ENCODE assay signal across 8 cellular contexts in the genomic region with DNA sequence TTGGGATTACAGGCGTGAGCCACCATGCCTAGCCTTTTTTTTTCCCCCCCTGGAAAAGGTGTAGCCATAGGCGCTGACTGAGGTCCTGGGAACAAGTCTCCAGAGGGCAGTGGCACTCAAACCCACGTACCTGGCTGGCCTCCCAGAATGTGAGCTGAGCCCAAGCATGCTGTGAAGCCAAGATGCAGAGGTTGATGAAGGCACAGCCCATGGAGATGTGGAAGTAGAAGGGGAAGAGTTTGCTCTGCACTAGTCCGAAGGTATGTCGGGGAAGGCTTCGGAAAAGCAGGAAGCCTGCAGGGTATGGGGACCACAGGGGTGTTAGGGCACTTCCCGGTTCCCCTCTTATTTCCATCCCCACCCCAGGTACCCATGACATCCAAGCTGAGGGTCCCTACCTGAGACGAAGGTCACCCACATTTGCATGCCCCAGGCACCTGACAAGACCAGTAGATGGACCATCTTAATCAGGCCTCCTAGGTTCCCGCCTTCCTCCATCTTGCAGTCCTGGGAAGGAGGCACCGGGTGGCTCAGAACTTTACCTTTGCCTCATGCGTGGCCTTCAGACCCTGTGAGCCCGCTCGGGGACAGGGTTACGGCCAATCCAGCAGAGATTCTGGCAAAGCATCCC. TPM values are rescaled to one million over a fixed set of nuclear protein-coding genes. Genes with fewer than 3 reads are reported as not detected.
DNase-seq lines count a peak whose midpoint lies in the region; ATAC-seq, FAIRE-seq and TF ChIP-seq lines count a peak whose summit lies in the region.

No MANE protein-coding gene starts in this region.

- FAIRE-seq in HTR-8/SVneo (lab: Jason Lieb, UNC), result peak; percentile 28

- no peaks in the 10 kb centered on the region for H3K36me3 ChIP-seq in body of pancreas (replicated peaks in 1 of 2; ENCODE audit: insufficient read depth in 1 of 2, low read depth in 2 of 2)
- peaks cover 16% of the 10 kb centered on the region for H3K36me3 ChIP-seq in muscle layer of colon (ENCODE audit: insufficient read depth, low read length)

- DNase-seq in AG10803 (ENCODE audit: low read depth) (no peak), HTR-8/SVneo (ENCODE audit: insufficient read length, low spot score) (no peak), body of pancreas (peak in 2 of 4 donors; percentile 17 to 28), C1 segment of cervical spinal cord (lab: John Stamatoyannopoulos, UW) (no peak), posterior cingulate gyrus (no peak)

- intact Hi-C loops in body of pancreas (cut with DNase I) (no loop called here), posterior cingulate gyrus (cut with DNase I) (no loop called here)

- 36 to 38% methylated on average over 14 of the region's 14 CpGs for WGBS in body of pancreas, 2 donors

- H3K9me3 ChIP-seq in body of pancreas, result no peaks in the 10 kb centered on the region
- no peaks in the 10 kb centered on the region for H3K9me3 ChIP-seq in muscle layer of colon (ENCODE audit: low read length)

- ATAC-seq in body of pancreas, result no peak
- ATAC-seq in GM18907 (IDR thresholded peaks at IDR 0.05; ENCODE audit: unreplicated experiment), result no peak
- ATAC-seq in GM21717 (IDR thresholded peaks at IDR 0.05; ENCODE audit: unreplicated experiment), result no peak

- H3K9ac ChIP-seq in muscle layer of colon (ENCODE audit: low read length), result peak overlapping the region; percentile 87

- H3K4me1 ChIP-seq in body of pancreas, result peaks cover 31% of the 10 kb centered on the region
- H3K4me1 ChIP-seq in muscle layer of colon (ENCODE audit: insufficient read depth, low read length), result peaks cover 24% of the 10 kb centered on the region

- TF ChIP-seq CTCF in AG10803 (conservative IDR thresholded peaks at IDR 0.05; ENCODE audit: low read length), result no peak
- TF ChIP-seq CTCF in body of pancreas (IDR thresholded peaks at IDR 0.05), result no peak

- no peak for TF ChIP-seq POLR2A in body of pancreas (IDR thresholded peaks at IDR 0.05)

- H3K27ac ChIP-seq in body of pancreas (peak overlapping the region; percentile 75 to 84 (median 82)), muscle layer of colon (ENCODE audit: low read depth, low read length) (peak overlapping the region; percentile 91)

- peak overlapping the region; percentile 87 for H3K4me3 ChIP-seq in AG10803 (ENCODE audit: low read length)
- no peak overlapping the region for H3K4me3 ChIP-seq in body of pancreas
- H3K4me3 ChIP-seq in muscle layer of colon (ENCODE audit: low read depth in 1 of 2, low read length in 2 of 2), result peak overlapping the region; percentile 64 to 73

- H3K27me3 ChIP-seq in body of pancreas (no peaks in the 10 kb centered on the region), muscle layer of colon (ENCODE audit: control insufficient read depth in 1 of 2, insufficient read depth in 2 of 2, low read length in 2 of 2) (no peaks in the 10 kb centered on the region)

RNA-seq across cellular contexts. Expression of a gene that starts 0.8 kb away (rescaled TPM):
- total RNA-seq in body of pancreas, result 100 to 1,000 TPM; 176 to 197 TPM

RNA-seq across cellular contexts. Expression of a gene that starts 1.1 kb away (rescaled TPM):
- 10 to 100 TPM; 26.5 to 32.6 TPM for total RNA-seq in body of pancreas

RNA-seq across cellular contexts. Expression of a gene that starts 5.8 kb away (rescaled TPM):
- 10 to 100 TPM; 47.1 to 51.6 TPM for total RNA-seq in body of pancreas

RNA-seq across cellular contexts. Expression of a gene that starts 10.0 kb away (rescaled TPM):
- total RNA-seq in body of pancreas, result 10 to 100 TPM in 1 of 2 donors, 1 to 10 TPM in 1; 9.9 to 30.3 TPM

RNA-seq across cellular contexts. Expression of a gene that starts 29.2 kb away (rescaled TPM):
- total RNA-seq in body of pancreas, result 1 to 10 TPM in 1 of 2 donors, under 1 TPM in 1; 0.78 to 2.0 TPM

Comparison
In these comparisons a context has a peak if more than half of its experiments do, and no peak if none do; other contexts are left out.
1. H3K4me3 ChIP-seq: peak in AG10803 (single experiment) and muscle layer of colon (2 of 2); none in body of pancreas (0 of 2).